In the genomic region with DNA sequence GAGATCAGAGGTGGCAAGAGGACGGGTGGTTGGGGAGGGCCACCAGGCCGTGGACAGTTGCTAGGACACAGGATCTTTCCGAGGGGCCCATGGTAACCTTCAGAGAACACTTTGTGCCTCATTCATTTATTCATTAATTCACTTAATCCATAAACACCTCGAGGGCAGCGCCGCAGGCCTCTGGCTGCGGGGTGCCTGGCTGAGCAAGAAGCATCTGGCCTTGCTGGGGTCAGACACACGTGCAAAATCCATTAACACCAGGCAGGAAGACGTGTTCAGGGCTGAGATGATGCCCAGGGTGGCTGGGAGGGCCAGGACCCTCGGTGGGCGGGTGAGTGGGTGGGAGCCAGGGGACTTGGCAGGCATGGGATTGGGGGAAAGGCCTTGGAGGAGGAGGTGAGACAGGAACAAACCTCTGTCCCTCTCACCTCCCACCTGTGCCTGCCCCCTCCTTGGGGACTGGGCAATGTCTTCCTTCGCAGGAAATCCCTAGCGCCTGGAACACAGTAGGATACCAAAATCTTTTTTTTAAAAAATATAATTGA, we compare ENCODE assay signal across 18 cellular contexts. TPM values are rescaled to one million over a fixed set of nuclear protein-coding genes. Genes with fewer than 3 reads are reported as not detected.
DNase-seq lines count a peak whose midpoint lies in the region; ATAC-seq and TF ChIP-seq lines count a peak whose summit lies in the region.
"Had no signal": no experiment of that assay in that cellular context is flagged by ENCODE, and none has a peak within 500 bp of the region (broad histone marks: within the 10 kb centered on the region; RNA-seq: fewer than 3 reads in every experiment).

No MANE protein-coding gene starts in this region.

- TF ChIP-seq RAD21 in SK-N-SH (IDR thresholded peaks at IDR 0.05; ENCODE audit: low read length) = no peak

- TF ChIP-seq EP300 in SK-N-SH (IDR thresholded peaks at IDR 0.05; ENCODE audit: borderline replicate concordance in 1 of 2, low read depth in 1 of 2, low read length in 1 of 2) = no peak; a peak in 1 of 4 replicates

- DNase-seq in SK-N-SH = peak; percentile 64
- peak in 1 of 4 donors; percentile 15 for DNase-seq in body of pancreas
- DNase-seq in neuronal stem cell (ENCODE audit: low spot score) = no peak
- DNase-seq in stimulated activated CD4-positive, alpha-beta T cell treated with anti-CD3 and anti-CD28 coated beads, Interleukin-12 subunit alpha, Interleukin-12 subunit beta, amount 100 ng/mL, for 4 hours = no peak
- DNase-seq: C1 segment of cervical spinal cord; Calu3; CD4-positive, alpha-beta memory T cell; COR-L47; DMS53; GF-D8 had no signal

- no peaks in the 10 kb centered on the region for H3K27me3 ChIP-seq in SK-N-SH (ENCODE audit: insufficient read depth)
- no peaks in the 10 kb centered on the region for H3K27me3 ChIP-seq in body of pancreas
- H3K27me3 ChIP-seq in neuronal stem cell (ENCODE audit: control insufficient read depth in 3 of 3, insufficient read depth in 3 of 3, low read depth in 1 of 3, low read length in 3 of 3) = peaks cover 0 to 43% (median 0%) of the 10 kb centered on the region in 3 experiments

- H3K36me3 ChIP-seq in SK-N-SH (replicated peaks in 1 of 2; ENCODE audit: control insufficient read depth in 1 of 2, insufficient read depth in 2 of 2, low read length in 1 of 2) (no peaks in the 10 kb centered on the region), body of pancreas (replicated peaks in 1 of 2; ENCODE audit: insufficient read depth in 1 of 2, low read depth in 2 of 2) (no peaks in the 10 kb centered on the region), neuronal stem cell (replicated peaks in 1 of 2; ENCODE audit: control insufficient read depth in 2 of 2, insufficient read depth in 2 of 2, low read length in 2 of 2) (no peaks in the 10 kb centered on the region)
- H3K36me3 ChIP-seq: HAP-1 had no signal

- no peaks in the 10 kb centered on the region for H3K79me2 ChIP-seq in SK-N-SH (ENCODE audit: insufficient read depth)

- H4K91ac ChIP-seq in neuronal stem cell (ENCODE audit: low read depth, low read length, poor library complexity) = no peak overlapping the region

- H2AFZ ChIP-seq in SK-N-SH (ENCODE audit: low read depth) = no peak overlapping the region
- no peak overlapping the region for H2AFZ ChIP-seq in neuronal stem cell (ENCODE audit: low read length)
- H2AFZ ChIP-seq: GM23338 had no signal

- no peak overlapping the region for H3K4ac ChIP-seq in neuronal stem cell (ENCODE audit: low read length)

- no peak for TF ChIP-seq POLR2A in body of pancreas (IDR thresholded peaks at IDR 0.05)

- no peak overlapping the region for H2BK5ac ChIP-seq in neuronal stem cell (ENCODE audit: low read length)

- intact Hi-C loops in body of pancreas (cut with DNase I) = no loop called here

- POLR2A ChIA-PET in SK-N-SH (lab: Yijun Ruan, JAX) = interaction anchor here (0.8 kb wide), 1 partner anchor 9 kb away, joined by 3 read pairs; no protein-coding TSS in a partner anchor

- ATAC-seq in SK-N-SH treated with all-trans-retinoic acid at 6 μM for 48 hours = no peak
- peak; percentile 21 for ATAC-seq in body of pancreas
- ATAC-seq in HG03095 (IDR thresholded peaks at IDR 0.05; ENCODE audit: unreplicated experiment) = no peak
- ATAC-seq: GM23338 had no signal

- peak overlapping the region; percentile 70 for H2AK5ac ChIP-seq in neuronal stem cell (ENCODE audit: low read depth, low read length)

- H3K4me1 ChIP-seq in SK-N-SH (ENCODE audit: control insufficient read depth in 1 of 2, insufficient read depth in 2 of 2, low read depth in 1 of 2, low read length in 1 of 2) (peaks cover 0 to 81% of the 10 kb centered on the region in 2 experiments; a peak in 1 of 4 replicates), body of pancreas (no peaks in the 10 kb centered on the region), neuronal stem cell (ENCODE audit: control insufficient read depth in 2 of 2, insufficient read depth in 1 of 2, low read depth in 1 of 2, low read length in 2 of 2) (peaks cover 30 to 45% of the 10 kb centered on the region in 2 donors)
- H3K4me1 ChIP-seq: HAP-1 had no signal

- H3F3A ChIP-seq in SK-N-SH (replicated peaks; ENCODE audit: insufficient read depth) = no peaks in the 10 kb centered on the region

- H3K18ac ChIP-seq in neuronal stem cell (ENCODE audit: low read length) = peak overlapping the region; percentile 24

- no peak overlapping the region for H2BK120ac ChIP-seq in neuronal stem cell (ENCODE audit: low read depth, low read length)

- no peak overlapping the region for H2BK15ac ChIP-seq in neuronal stem cell (ENCODE audit: low read length)

- TF ChIP-seq CTCF in SK-N-SH (IDR thresholded peaks at IDR 0.05) (no peak), body of pancreas (IDR thresholded peaks at IDR 0.05) (no peak)

- WGBS in SK-N-SH (ENCODE audit: low lambda C conversion rate) = 56% methylated on average over 11 of the region's 13 CpGs
- WGBS in body of pancreas, 2 donors = 63 to 72% methylated on average over 13 of the region's 13 CpGs
- WGBS in neuronal stem cell (ENCODE audit: extremely low coverage in 2 of 2, insufficient read length in 2 of 2, insufficient replicate concordance in 1 of 2), 2 donors = no CpG with 5 or more reads among the region's 13 CpGs

- H3K27ac ChIP-seq in SK-N-SH (ENCODE audit: low read depth in 2 of 2, low read length in 1 of 2) (peak overlapping the region in 1 of 2 experiments; percentile 68; a peak in 1 of 4 replicates), body of pancreas (no peak overlapping the region), neuronal stem cell (replicated peaks; ENCODE audit: low read length) (no peak overlapping the region)

- CTCF ChIA-PET in SK-N-SH (lab: Yijun Ruan, JAX) = no interaction called here

- no peak overlapping the region for H4K8ac ChIP-seq in neuronal stem cell (ENCODE audit: low read depth, low read length)

- H3K9me3 ChIP-seq in SK-N-SH (no peaks in the 10 kb centered on the region), body of pancreas (no peaks in the 10 kb centered on the region), neuronal stem cell (replicated peaks in 1 of 2; ENCODE audit: control insufficient read depth in 2 of 2, insufficient read depth in 1 of 2, low read depth in 1 of 2, low read length in 2 of 2) (peaks cover 7 to 9% of the 10 kb centered on the region in 2 donors)
- H3K9me3 ChIP-seq: HAP-1 had no signal

- H3K4me3 ChIP-seq in SK-N-SH (ENCODE audit: low read depth in 2 of 2, low read length in 1 of 2) (no peak overlapping the region), body of pancreas (no peak overlapping the region), neuronal stem cell (ENCODE audit: low read length in 2 of 2) (no peak overlapping the region)
- H3K4me3 ChIP-seq: GM23338, HAP-1 had no signal

- H3K23ac ChIP-seq in neuronal stem cell (ENCODE audit: low read depth, low read length, poor library complexity) = no peak overlapping the region

- no peak overlapping the region for H3K4me2 ChIP-seq in SK-N-SH
- no peak overlapping the region for H3K4me2 ChIP-seq in neuronal stem cell (ENCODE audit: insufficient read depth, low read length, poor library complexity, severe bottlenecking)
- H3K4me2 ChIP-seq: GM23338 had no signal

- H2BK12ac ChIP-seq in neuronal stem cell (ENCODE audit: low read length) = no peak overlapping the region

- H3K14ac ChIP-seq in neuronal stem cell (ENCODE audit: low read length) = no peak overlapping the region

- no peaks in the 10 kb centered on the region for H4K20me1 ChIP-seq in SK-N-SH (ENCODE audit: insufficient read depth)

- H3K9ac ChIP-seq in SK-N-SH (no peak overlapping the region), neuronal stem cell (ENCODE audit: low read depth, low read length, poor library complexity) (no peak overlapping the region)

- peaks cover 2% of the 10 kb centered on the region for H3K79me1 ChIP-seq in neuronal stem cell (ENCODE audit: low read depth, low read length)

- H3K9me2 ChIP-seq in SK-N-SH = no peaks in the 10 kb centered on the region

TF ChIP-seq in SK-N-SH, 30 proteins besides CTCF, POLR2A, EP300 and RAD21 (continues in another document):
- TF ChIP-seq FOSL2 (IDR thresholded peaks at IDR 0.05; ENCODE audit: borderline replicate concordance, low read depth) = no peak
- no peak for TF ChIP-seq SMC3 (IDR thresholded peaks at IDR 0.05; ENCODE audit: low read depth, low read length)
- no peak for TF ChIP-seq MXI1 (IDR thresholded peaks at IDR 0.05; ENCODE audit: low read depth, low read length)
- TF ChIP-seq, protein P1, sequence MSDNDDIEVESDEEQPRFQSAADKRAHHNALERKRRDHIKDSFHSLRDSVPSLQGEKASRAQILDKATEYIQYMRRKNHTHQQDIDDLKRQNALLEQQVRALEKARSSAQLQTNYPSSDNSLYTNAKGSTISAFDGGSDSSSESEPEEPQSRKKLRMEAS (IDR thresholded peaks at IDR 0.05; ENCODE audit: low read depth) = no peak
- no peak for TF ChIP-seq NRF1 (IDR thresholded peaks at IDR 0.05; ENCODE audit: low read depth, low read length)

TF ChIP-seq in SK-N-SH treated with all-trans-retinoic acid at 6 μM for 48 hours, 23 proteins besides CTCF, POLR2A, EP300 and RAD21:
- TF ChIP-seq RARB (CRISPR knock-in tag; IDR thresholded peaks at IDR 0.05) (no peak), ZC3H10 (CRISPR knock-in tag; IDR thresholded peaks at IDR 0.05) (no peak), PPARA (CRISPR knock-in tag; IDR thresholded peaks at IDR 0.05; ENCODE audit: borderline replicate concordance) (no peak), ZNF70 (CRISPR knock-in tag; IDR thresholded peaks at IDR 0.05) (no peak), ARNTL (CRISPR knock-in tag; IDR thresholded peaks at IDR 0.05; ENCODE audit: borderline replicate concordance, low read depth) (no peak), CSDC2 (CRISPR knock-in tag; IDR thresholded peaks at IDR 0.05) (no peak), SNAI2 (CRISPR knock-in tag; IDR thresholded peaks at IDR 0.05) (no peak), OSR1 (CRISPR knock-in tag; IDR thresholded peaks at IDR 0.05) (no peak)

RNA-seq across cellular contexts. Expression of a gene that starts 6.6 kb away (rescaled TPM):
- 1.2 and 1.7 TPM in 2 replicates for polyA plus RNA-seq in SK-N-SH (2012; rRNA removed)
- 1.7 and 2.8 TPM in 2 replicates for polyA plus RNA-seq in SK-N-SH (2012; cell fraction: cytosol; rRNA removed)
- polyA plus RNA-seq in SK-N-SH (2012; cell fraction: nucleus; rRNA removed) = 0.73 and 0.87 TPM in 2 replicates
- total RNA-seq in body of pancreas = 10 to 100 TPM; 26.2 to 33.0 TPM
- polyA plus RNA-seq in neuronal stem cell (2013, experiment 1 of 2) = 6,496 TPM
- polyA plus RNA-seq in neuronal stem cell (2013, experiment 2 of 2) = 6,408 TPM
- total RNA-seq: A172; A673; Calu3; CD4-positive, alpha-beta memory T cell; H4 had no signal
- polyA plus RNA-seq: BJ; CD4-positive, alpha-beta memory T cell had no signal
